18 cellular contexts compared by ENCODE assay signal in genomic region chr20:44552039-44552438, GRCh38. TPM values are rescaled to one million over a fixed set of nuclear protein-coding genes. Genes with fewer than 3 reads are reported as not detected.
DNase-seq lines count a peak whose midpoint lies in the region; ATAC-seq and TF ChIP-seq lines count a peak whose summit lies in the region.
"Had no signal": no experiment of that assay in that cellular context is flagged by ENCODE, and none has a peak within 500 bp of the region (broad histone marks: within the 10 kb centered on the region; RNA-seq: fewer than 3 reads in every experiment).

No MANE protein-coding gene starts in this region.

- peak overlapping the region; percentile 50 for H3K27ac ChIP-seq in lower lobe of right lung

- no peaks in the 10 kb centered on the region for H3K27me3 Mint-ChIP-seq in activated CD4-positive, alpha-beta memory T cell treated with anti-CD3 and anti-CD28 coated beads for 36 hours
- peaks cover 4% of the 10 kb centered on the region for H3K27me3 Mint-ChIP-seq in activated CD4-positive, alpha-beta memory T cell treated with anti-CD3 and anti-CD28 coated beads, Interleukin-2, amount 10 ng/mL, durations not matched to agents 7 days and 5 days
- H3K27me3 Mint-ChIP-seq in activated T-helper 17 cell treated with anti-CD3 and anti-CD28 coated beads, Interleukin-2, amount 50 U/mL, for 72 hours = no peaks in the 10 kb centered on the region

- H3K27ac Mint-ChIP-seq in activated CD4-positive, alpha-beta memory T cell treated with anti-CD3 and anti-CD28 coated beads for 36 hours = peak overlapping the region; percentile 7
- H3K27ac Mint-ChIP-seq in activated CD4-positive, alpha-beta memory T cell treated with anti-CD3 and anti-CD28 coated beads, Interleukin-2, amount 10 ng/mL, durations not matched to agents 7 days and 5 days = no peak overlapping the region
- H3K27ac Mint-ChIP-seq in activated T-helper 17 cell treated with anti-CD3 and anti-CD28 coated beads, Interleukin-2, amount 50 U/mL, for 72 hours = peak overlapping the region; percentile 73
- H3K27ac Mint-ChIP-seq: natural killer cell treated with Interleukin-12 subunit alpha and Interleukin-12 subunit beta and Interleukin-15 and Interleukin-18, amount 100 ng/mL, for 72 hours had no signal

- no peak overlapping the region for H3K4me3 ChIP-seq in lower lobe of right lung
- H3K4me3 ChIP-seq: left lung, tibial nerve had no signal

- ATAC-seq in activated T-helper 17 cell treated with anti-CD3 and anti-CD28 coated beads, Interleukin-2, amount 50 U/mL, for 72 hours (replicated peaks) = no peak
- ATAC-seq in lower lobe of right lung (no peak), HG03469 (IDR thresholded peaks at IDR 0.05; ENCODE audit: unreplicated experiment) (no peak)
- ATAC-seq: natural killer cell treated with Interleukin-12 subunit alpha and Interleukin-12 subunit beta and Interleukin-15 and Interleukin-18, amount 100 ng/mL, for 72 hours had no signal

- no peak for TF ChIP-seq CTCF in lower lobe of right lung (IDR thresholded peaks at IDR 0.05)

- intact Hi-C loops in activated CD4-positive, alpha-beta memory T cell treated with anti-CD3 and anti-CD28 coated beads for 36 hours (cut with micrococcal nuclease) = loop anchor here (2.0 to 5.0 kb wide), 3 partner anchors 25 to 55 kb away; partner anchors contain the start of gene SERINC3
- intact Hi-C loops in lower lobe of right lung (cut with DNase I) = no loop called here

- no peaks in the 10 kb centered on the region for H3K27me3 ChIP-seq in lower lobe of right lung (ENCODE audit: low read depth)
- H3K27me3 ChIP-seq: left lung, tibial nerve had no signal

- no peak overlapping the region for H3K4me3 Mint-ChIP-seq in activated CD4-positive, alpha-beta memory T cell treated with anti-CD3 and anti-CD28 coated beads for 36 hours
- no peak overlapping the region for H3K4me3 Mint-ChIP-seq in activated CD4-positive, alpha-beta memory T cell treated with anti-CD3 and anti-CD28 coated beads, Interleukin-2, amount 10 ng/mL, durations not matched to agents 7 days and 5 days
- no peak overlapping the region for H3K4me3 Mint-ChIP-seq in activated T-helper 17 cell treated with anti-CD3 and anti-CD28 coated beads, Interleukin-2, amount 50 U/mL, for 72 hours
- H3K4me3 Mint-ChIP-seq: CD4-positive, alpha-beta memory T cell; natural killer cell treated with Interleukin-12 subunit alpha and Interleukin-12 subunit beta and Interleukin-15 and Interleukin-18, amount 100 ng/mL, for 72 hours had no signal

- POLR2A ChIA-PET in activated CD4-positive, alpha-beta memory T cell treated with anti-CD3 and anti-CD28 coated beads for 36 hours (lab: Charles Lee) = no interaction called here
- POLR2A ChIA-PET in activated CD4-positive, alpha-beta memory T cell treated with anti-CD3 and anti-CD28 coated beads, Interleukin-2, amount 10 ng/mL, durations not matched to agents 7 days and 5 days (lab: Charles Lee) = no interaction called here

- H3K4me1 ChIP-seq in lower lobe of right lung = peaks cover 29% of the 10 kb centered on the region

- H3K36me3 ChIP-seq in lower lobe of right lung = no peaks in the 10 kb centered on the region
- H3K36me3 ChIP-seq: left lung, tibial nerve had no signal

- peaks cover 16% of the 10 kb centered on the region for H3K4me1 Mint-ChIP-seq in activated CD4-positive, alpha-beta memory T cell treated with anti-CD3 and anti-CD28 coated beads for 36 hours (ENCODE audit: low read depth)
- peaks cover 15% of the 10 kb centered on the region for H3K4me1 Mint-ChIP-seq in activated CD4-positive, alpha-beta memory T cell treated with anti-CD3 and anti-CD28 coated beads, Interleukin-2, amount 10 ng/mL, durations not matched to agents 7 days and 5 days
- H3K4me1 Mint-ChIP-seq in activated T-helper 17 cell treated with anti-CD3 and anti-CD28 coated beads, Interleukin-2, amount 50 U/mL, for 72 hours = peaks cover 14% of the 10 kb centered on the region

- CTCF ChIA-PET in activated CD4-positive, alpha-beta memory T cell treated with anti-CD3 and anti-CD28 coated beads for 36 hours (lab: Charles Lee) = interaction anchor here (1.0 kb wide), 1 partner anchor 31 kb away, joined by 3 read pairs; no protein-coding TSS in a partner anchor
- CTCF ChIA-PET in activated CD4-positive, alpha-beta memory T cell treated with anti-CD3 and anti-CD28 coated beads, Interleukin-2, amount 10 ng/mL, durations not matched to agents 7 days and 5 days (lab: Charles Lee) = interaction anchor here (0.9 kb wide), 1 partner anchor 11 kb away, joined by 3 read pairs; no protein-coding TSS in a partner anchor

- no peaks in the 10 kb centered on the region for H3K36me3 Mint-ChIP-seq in activated CD4-positive, alpha-beta memory T cell treated with anti-CD3 and anti-CD28 coated beads for 36 hours
- no peaks in the 10 kb centered on the region for H3K36me3 Mint-ChIP-seq in activated CD4-positive, alpha-beta memory T cell treated with anti-CD3 and anti-CD28 coated beads, Interleukin-2, amount 10 ng/mL, durations not matched to agents 7 days and 5 days (ENCODE audit: low read depth)
- H3K36me3 Mint-ChIP-seq in activated T-helper 17 cell treated with anti-CD3 and anti-CD28 coated beads, Interleukin-2, amount 50 U/mL, for 72 hours (ENCODE audit: low read depth) = no peaks in the 10 kb centered on the region
- H3K36me3 Mint-ChIP-seq: CD4-positive, alpha-beta memory T cell; natural killer cell treated with Interleukin-12 subunit alpha and Interleukin-12 subunit beta and Interleukin-15 and Interleukin-18, amount 100 ng/mL, for 72 hours had no signal

- no peaks in the 10 kb centered on the region for H3K9me3 Mint-ChIP-seq in activated CD4-positive, alpha-beta memory T cell treated with anti-CD3 and anti-CD28 coated beads for 36 hours
- no peaks in the 10 kb centered on the region for H3K9me3 Mint-ChIP-seq in activated CD4-positive, alpha-beta memory T cell treated with anti-CD3 and anti-CD28 coated beads, Interleukin-2, amount 10 ng/mL, durations not matched to agents 7 days and 5 days
- no peaks in the 10 kb centered on the region for H3K9me3 Mint-ChIP-seq in activated T-helper 17 cell treated with anti-CD3 and anti-CD28 coated beads, Interleukin-2, amount 50 U/mL, for 72 hours
- H3K9me3 Mint-ChIP-seq: CD4-positive, alpha-beta memory T cell; natural killer cell treated with Interleukin-12 subunit alpha and Interleukin-12 subunit beta and Interleukin-15 and Interleukin-18, amount 100 ng/mL, for 72 hours had no signal

- DNase-seq in activated CD4-positive, alpha-beta memory T cell treated with anti-CD3 and anti-CD28 coated beads for 36 hours = no peak
- no peak for DNase-seq in activated CD4-positive, alpha-beta memory T cell treated with anti-CD3 and anti-CD28 coated beads, Interleukin-2, amount 10 ng/mL, durations not matched to agents 7 days and 5 days
- no peak for DNase-seq in lower lobe of right lung
- DNase-seq in superior temporal gyrus (ENCODE audit: extremely low spot score) = peak; percentile 40
- DNase-seq in activated CD8-positive, alpha-beta memory T cell treated with anti-CD3 and anti-CD28 coated beads, Interleukin-2, amount 50 U/mL, for 4 hours = no peak
- no peak for DNase-seq in activated CD4-positive, CD25-positive, alpha-beta regulatory T cell treated with anti-CD3 and anti-CD28 coated beads, Interleukin-2, amount 50 U/mL, for 72 hours
- DNase-seq: activated naive CD4-positive, alpha-beta T cell treated with anti-CD3 and anti-CD28 coated beads, Interleukin-2, amount 50 U/mL, for 16 hours; CD4-positive, alpha-beta memory T cell; effector memory CD4-positive, alpha-beta T cell; left lung; retina; RPMI8226; stimulated activated CD4-positive, alpha-beta T cell treated with anti-CD3 and anti-CD28 coated beads, Interleukin-2, amount 100 ng/mL, for 48 hours; T-helper 1 cell had no signal

- no peaks in the 10 kb centered on the region for H3K9me3 ChIP-seq in lower lobe of right lung
- H3K9me3 ChIP-seq: left lung, tibial nerve had no signal

RNA-seq across cellular contexts. Expression of gene SERINC3, which starts 30.2 kb away (rescaled TPM):
- total RNA-seq in activated CD4-positive, alpha-beta memory T cell treated with anti-CD3 and anti-CD28 coated beads for 36 hours = 10 to 100 TPM; 57.3 to 58.6 TPM
- 10 to 100 TPM; 90.8 to 93.3 TPM for total RNA-seq in activated CD4-positive, alpha-beta memory T cell treated with anti-CD3 and anti-CD28 coated beads, Interleukin-2, amount 10 ng/mL, durations not matched to agents 7 days and 5 days
- total RNA-seq in activated T-helper 17 cell treated with anti-CD3 and anti-CD28 coated beads, Interleukin-2, amount 50 U/mL, for 72 hours = 10 to 100 TPM; 68.7 to 86.8 TPM
- 133 TPM for total RNA-seq in lower lobe of right lung

RNA-seq across cellular contexts. Expression of gene PKIG, which starts 30.3 kb away (rescaled TPM):
- 1 to 10 TPM; 2.9 to 4.1 TPM for total RNA-seq in activated CD4-positive, alpha-beta memory T cell treated with anti-CD3 and anti-CD28 coated beads for 36 hours
- total RNA-seq in activated CD4-positive, alpha-beta memory T cell treated with anti-CD3 and anti-CD28 coated beads, Interleukin-2, amount 10 ng/mL, durations not matched to agents 7 days and 5 days = 1 to 10 TPM; 1.1 to 1.6 TPM
- total RNA-seq in activated T-helper 17 cell treated with anti-CD3 and anti-CD28 coated beads, Interleukin-2, amount 50 U/mL, for 72 hours = 10 to 100 TPM in 1 of 2 donors, 1 to 10 TPM in 1; 4.4 to 11.9 TPM
- total RNA-seq in lower lobe of right lung = 61.6 TPM
